Comparison of ENCODE assay signal across 9 cellular contexts in genomic region chr20:56629464-56630085, GRCh38. TPM values are rescaled to one million over a fixed set of nuclear protein-coding genes. Genes with fewer than 3 reads are reported as not detected.
A peak's percentile ranks its signal among the peaks of the same experiment; 100 is the strongest.
DNase-seq lines count a peak whose midpoint lies in the region; ATAC-seq and TF ChIP-seq lines count a peak whose summit lies in the region.
"Had no signal": no experiment of that assay in that cellular context is flagged by ENCODE, and none has a peak within 500 bp of the region (broad histone marks: within the 10 kb centered on the region; RNA-seq: fewer than 3 reads in every experiment).

No MANE protein-coding gene starts in this region.

- no peak overlapping the region for H3K27ac Mint-ChIP-seq in CD8-positive, alpha-beta memory T cell
- H3K27ac Mint-ChIP-seq: CD4-positive, alpha-beta memory T cell had no signal

- no peak overlapping the region for H2AFZ ChIP-seq in SK-N-SH (ENCODE audit: low read depth)

- no peak overlapping the region for H3K4me3 ChIP-seq in SK-N-SH (ENCODE audit: low read depth in 2 of 2, low read length in 1 of 2)
- peak overlapping the region; percentile 93 for H3K4me3 ChIP-seq in iPS-15b (ENCODE audit: low read depth, low read length)
- peak overlapping the region; percentile 88 for H3K4me3 ChIP-seq in suprapubic skin
- H3K4me3 ChIP-seq in CD8-positive, alpha-beta memory T cell (ENCODE audit: low read length) = no peak overlapping the region

- TF ChIP-seq CTCF in SK-N-SH (IDR thresholded peaks at IDR 0.05) (no peak), VCaP (conservative IDR thresholded peaks at IDR 0.05) (no peak), suprapubic skin (IDR thresholded peaks at IDR 0.05) (no peak)

- H3K9me2 ChIP-seq in SK-N-SH = no peaks in the 10 kb centered on the region

- H3K9me3 ChIP-seq in SK-N-SH (no peaks in the 10 kb centered on the region), iPS-15b (ENCODE audit: control insufficient read depth, insufficient read depth, low read length) (no peaks in the 10 kb centered on the region), suprapubic skin (no peaks in the 10 kb centered on the region)
- no peaks in the 10 kb centered on the region for H3K9me3 ChIP-seq in CD8-positive, alpha-beta memory T cell (ENCODE audit: low read length)

- H3K9me3 Mint-ChIP-seq in CD8-positive, alpha-beta memory T cell = peaks cover 0 to 6% (median 0%) of the 10 kb centered on the region in 5 donors

- peaks cover 7 to 19% (median 10%) of the 10 kb centered on the region in 3 donors for H3K4me1 Mint-ChIP-seq in CD8-positive, alpha-beta memory T cell

- H3K27ac ChIP-seq in SK-N-SH (ENCODE audit: low read depth in 2 of 2, low read length in 1 of 2) (no peak overlapping the region), VCaP (peak overlapping the region; percentile 88), suprapubic skin (peak overlapping the region; percentile 95)
- H3K27ac ChIP-seq in CD8-positive, alpha-beta memory T cell (ENCODE audit: low read depth, low read length) = no peak overlapping the region

- DNase-seq in SK-N-SH (peak; percentile 37), suprapubic skin (ENCODE audit: low spot score in 2 of 2) (peak in 1 of 2 donors; percentile 68), Ammon's horn (ENCODE audit: low spot score) (no peak), T-helper 2 cell (no peak)
- DNase-seq in CD8-positive, alpha-beta memory T cell = no peak
- DNase-seq: CD4-positive, alpha-beta memory T cell had no signal

- no peak for ATAC-seq in SK-N-SH treated with all-trans-retinoic acid at 6 μM for 48 hours

- no peak for TF ChIP-seq POLR2A in suprapubic skin (IDR thresholded peaks at IDR 0.05)

- TF ChIP-seq EP300 in SK-N-SH (IDR thresholded peaks at IDR 0.05; ENCODE audit: borderline replicate concordance in 1 of 2, low read depth in 1 of 2, low read length in 1 of 2) (no peak), suprapubic skin (IDR thresholded peaks at IDR 0.05) (no peak)

- peaks cover 43 to 55% of the 10 kb centered on the region in 2 donors for H3K27me3 Mint-ChIP-seq in CD8-positive, alpha-beta memory T cell

- CTCF ChIA-PET in SK-N-SH (lab: Yijun Ruan, JAX) = interaction anchor here (0.6 kb wide), 1 partner anchor 169 kb away, joined by 3 read pairs; no protein-coding TSS in a partner anchor
- CTCF ChIA-PET in CD8-positive, alpha-beta memory T cell (lab: Charles Lee) = no interaction called here

- H3K4me1 ChIP-seq in SK-N-SH (ENCODE audit: control insufficient read depth in 1 of 2, insufficient read depth in 2 of 2, low read depth in 1 of 2, low read length in 1 of 2) (no peaks in the 10 kb centered on the region), iPS-15b (ENCODE audit: control insufficient read depth, insufficient read depth, low read length) (peaks cover 15% of the 10 kb centered on the region), suprapubic skin (peaks cover 69% of the 10 kb centered on the region)
- H3K4me1 ChIP-seq in CD8-positive, alpha-beta memory T cell (ENCODE audit: insufficient read depth, low read length) = peaks cover 4% of the 10 kb centered on the region

- peak overlapping the region; percentile 55; the same call in 1 of the 2 replicates for H3K4me2 ChIP-seq in SK-N-SH

- H3K27me3 ChIP-seq in SK-N-SH (ENCODE audit: insufficient read depth) (peaks cover 98% of the 10 kb centered on the region), iPS-15b (ENCODE audit: control insufficient read depth, insufficient read depth, low read length) (peaks cover 37% of the 10 kb centered on the region), suprapubic skin (peaks cover 69% of the 10 kb centered on the region)
- peaks cover 15% of the 10 kb centered on the region for H3K27me3 ChIP-seq in CD8-positive, alpha-beta memory T cell (ENCODE audit: insufficient read depth, low read length, poor library complexity, severe bottlenecking)

- no peaks in the 10 kb centered on the region for H3K36me3 Mint-ChIP-seq in CD8-positive, alpha-beta memory T cell
- H3K36me3 Mint-ChIP-seq: CD4-positive, alpha-beta memory T cell had no signal

- no peaks in the 10 kb centered on the region for H4K20me1 ChIP-seq in SK-N-SH (ENCODE audit: insufficient read depth)

- whole genome bisulfite sequencing in SK-N-SH (ENCODE audit: low lambda C conversion rate) = 3% methylated on average over 14 of the region's 39 CpGs
- under 1% methylated on average over 22 of the region's 39 CpGs for WGBS in suprapubic skin

- peak overlapping the region in 1 of 7 donors; percentile 63 for H3K4me3 Mint-ChIP-seq in CD8-positive, alpha-beta memory T cell

- H3K36me3 ChIP-seq in SK-N-SH (replicated peaks in 1 of 2; ENCODE audit: control insufficient read depth in 1 of 2, insufficient read depth in 2 of 2, low read length in 1 of 2) = no peaks in the 10 kb centered on the region
- peaks cover 9% of the 10 kb centered on the region for H3K36me3 ChIP-seq in iPS-15b (ENCODE audit: control insufficient read depth, insufficient read depth, low read length)
- H3K36me3 ChIP-seq in suprapubic skin = no peaks in the 10 kb centered on the region
- H3K36me3 ChIP-seq in CD8-positive, alpha-beta memory T cell (ENCODE audit: insufficient read depth, low read length) = no peaks in the 10 kb centered on the region

- no peak for TF ChIP-seq RAD21 in SK-N-SH (IDR thresholded peaks at IDR 0.05; ENCODE audit: low read length)

- no peaks in the 10 kb centered on the region for H3K79me2 ChIP-seq in SK-N-SH (ENCODE audit: insufficient read depth)

- no peaks in the 10 kb centered on the region for H3F3A ChIP-seq in SK-N-SH (replicated peaks; ENCODE audit: insufficient read depth)

- POLR2A ChIA-PET in SK-N-SH (lab: Yijun Ruan, JAX) = no interaction called here
- POLR2A ChIA-PET in CD8-positive, alpha-beta memory T cell (lab: Charles Lee) = no interaction called here

- H3K9ac ChIP-seq in SK-N-SH (no peak overlapping the region), iPS-15b (ENCODE audit: low read depth, low read length) (peak overlapping the region; percentile 81)

TF ChIP-seq in SK-N-SH, 30 proteins besides CTCF, POLR2A, EP300 and RAD21 (continues in another document):
- TF ChIP-seq FOXJ3 (CRISPR knock-in tag; IDR thresholded peaks at IDR 0.05) (no peak), NFIC (IDR thresholded peaks at IDR 0.05; ENCODE audit: borderline replicate concordance) (no peak), TCF12 (IDR thresholded peaks at IDR 0.05) (no peak), RCOR1 (IDR thresholded peaks at IDR 0.05; ENCODE audit: low read length) (no peak), ZBTB33 (IDR thresholded peaks at IDR 0.05; ENCODE audit: borderline replicate concordance, low read depth) (no peak), FOXM1 (IDR thresholded peaks at IDR 0.05; ENCODE audit: low read depth) (no peak), JUND (IDR thresholded peaks at IDR 0.05) (no peak)

TF ChIP-seq in SK-N-SH treated with all-trans-retinoic acid at 6 μM for 48 hours, 23 proteins besides CTCF, POLR2A, EP300 and RAD21:
- TF ChIP-seq GLIS3 (CRISPR knock-in tag; IDR thresholded peaks at IDR 0.05) = no peak
- TF ChIP-seq ZFP3 (CRISPR knock-in tag; IDR thresholded peaks at IDR 0.05) = no peak
- no peak for TF ChIP-seq ZNF8 (CRISPR knock-in tag; IDR thresholded peaks at IDR 0.05)
- no peak for TF ChIP-seq ISL1 (CRISPR knock-in tag; IDR thresholded peaks at IDR 0.05)
- no peak for TF ChIP-seq ZFP30 (CRISPR knock-in tag; IDR thresholded peaks at IDR 0.05)

RNA-seq across cellular contexts. Expression of gene TFAP2C, which starts 0.5 kb away (rescaled TPM):
- polyA plus RNA-seq in SK-N-SH (2012; rRNA removed) = not detected in 2 replicates
- not detected in 2 replicates for polyA plus RNA-seq in SK-N-SH (2012; cell fraction: cytosol; rRNA removed)
- not detected in 2 replicates for polyA plus RNA-seq in SK-N-SH (2012; cell fraction: nucleus; rRNA removed)
- total RNA-seq in suprapubic skin = 100 to 1,000 TPM in 1 of 4 donors, 10 to 100 TPM in 3; 79.0 to 100 (median 88.6) TPM
- not detected for total RNA-seq in CD8-positive, alpha-beta memory T cell
- polyA plus RNA-seq in CD8-positive, alpha-beta memory T cell = not detected
- total RNA-seq: CD4-positive, alpha-beta memory T cell had no signal
- polyA plus RNA-seq: CD4-positive, alpha-beta memory T cell had no signal

Comparison
In these comparisons a context has a peak if more than half of its experiments do, and no peak if none do; other contexts are left out.
1. H3K27ac ChIP-seq: peak in VCaP (single experiment) and suprapubic skin (single experiment); none in SK-N-SH (0 of 2) and CD8-positive, alpha-beta memory T cell (single experiment).
2. H3K4me3 ChIP-seq: peak in iPS-15b (single experiment) and suprapubic skin (single experiment); none in SK-N-SH (0 of 2) and CD8-positive, alpha-beta memory T cell (single experiment).
3. RNA of gene TFAP2C, which starts 0.5 kb away (total RNA-seq): 79.0 to 100 TPM in suprapubic skin; not detected in CD8-positive, alpha-beta memory T cell; every median in the first group is over 10 times any median in the second.